In genomic region chr10:110636572-110636931, GRCh38 we compare ENCODE assay signal across 32 cellular contexts. TPM values are rescaled to one million over a fixed set of nuclear protein-coding genes. Genes with fewer than 3 reads are reported as not detected.
DNase-seq lines count a peak whose midpoint lies in the region; ATAC-seq and TF ChIP-seq lines count a peak whose summit lies in the region.
"Had no signal": no experiment of that assay in that cellular context is flagged by ENCODE, and none has a peak within 500 bp of the region (broad histone marks: within the 10 kb centered on the region; RNA-seq: fewer than 3 reads in every experiment).

No MANE protein-coding gene starts in this region.

- H3K36me3 Mint-ChIP-seq in chondrocyte (ENCODE audit: low read depth) (no peaks in the 10 kb centered on the region), mesothelial cell of epicardium (no peaks in the 10 kb centered on the region)
- H3K36me3 Mint-ChIP-seq: activated CD4-positive, alpha-beta memory T cell treated with anti-CD3 and anti-CD28 coated beads for 36 hours; CD4-positive, alpha-beta memory T cell; IgD-negative memory B cell had no signal

- H3K9ac ChIP-seq in stomach smooth muscle (ENCODE audit: low read length in 2 of 2): no peak overlapping the region

- intact Hi-C loops in heart right ventricle (cut with DNase I): no loop called here
- intact Hi-C loops in cardiac septum (cut with DNase I): no loop called here

- H3K27ac Mint-ChIP-seq in chondrocyte (ENCODE audit: unreplicated experiment) (peak overlapping the region; percentile 86), mesothelial cell of epicardium (peak overlapping the region; percentile 12)
- H3K27ac Mint-ChIP-seq: activated CD4-positive, alpha-beta memory T cell treated with anti-CD3 and anti-CD28 coated beads for 36 hours; activated T-helper 17 cell treated with anti-CD3 and anti-CD28 coated beads, Interleukin-2, amount 50 U/mL, for 72 hours; CD4-positive, alpha-beta memory T cell; IgD-negative memory B cell; progenitor cell of endocrine pancreas; stimulated activated naive CD8-positive, alpha-beta T cell treated with anti-CD3 and anti-CD28 coated beads, Interleukin-15, Interleukin-2, amounts not matched to agents 100 ng/mL and 50 ng/mL, for 24 hours had no signal

- peaks cover 33% of the 10 kb centered on the region for H3K4me1 Mint-ChIP-seq in chondrocyte (ENCODE audit: low read depth)
- H3K4me1 Mint-ChIP-seq in mesothelial cell of epicardium: peaks cover 45% of the 10 kb centered on the region

- H3K4me1 ChIP-seq in heart right ventricle (peaks cover 0 to 44% (median 22%) of the 10 kb centered on the region in 9 donors), stomach smooth muscle (ENCODE audit: control insufficient read depth, insufficient read depth, low read length) (peaks cover 15% of the 10 kb centered on the region)
- H3K4me1 ChIP-seq: thyroid gland had no signal

- ATAC-seq in heart right ventricle (no peak), HG03378 (IDR thresholded peaks at IDR 0.05; ENCODE audit: unreplicated experiment) (no peak), HG03469 (IDR thresholded peaks at IDR 0.05; ENCODE audit: unreplicated experiment) (no peak)
- ATAC-seq: activated CD4-positive, CD25-positive, alpha-beta regulatory T cell treated with anti-CD3 and anti-CD28 coated beads, Interleukin-2, amount 50 U/mL, for 24 hours; activated T-helper 17 cell treated with anti-CD3 and anti-CD28 coated beads, Interleukin-2, amount 50 U/mL, for 72 hours; GM12878 had no signal

- no peak overlapping the region for H3K4me3 Mint-ChIP-seq in chondrocyte (ENCODE audit: unreplicated experiment)
- no peak overlapping the region for H3K4me3 Mint-ChIP-seq in mesothelial cell of epicardium
- H3K4me3 Mint-ChIP-seq: activated CD4-positive, alpha-beta memory T cell treated with anti-CD3 and anti-CD28 coated beads for 36 hours; activated T-helper 17 cell treated with anti-CD3 and anti-CD28 coated beads, Interleukin-2, amount 50 U/mL, for 72 hours; CD4-positive, alpha-beta memory T cell; IgD-negative memory B cell; stimulated activated naive CD8-positive, alpha-beta T cell treated with anti-CD3 and anti-CD28 coated beads, Interleukin-15, Interleukin-2, amounts not matched to agents 100 ng/mL and 50 ng/mL, for 24 hours had no signal

- no peak for TF ChIP-seq CTCF in heart right ventricle (IDR thresholded peaks at IDR 0.05)
- no peak for TF ChIP-seq CTCF in chondrocyte (IDR thresholded peaks at IDR 0.05)
- no peak for TF ChIP-seq CTCF in mesothelial cell of epicardium (IDR thresholded peaks at IDR 0.05; ENCODE audit: unreplicated experiment)

- H3K4me3 ChIP-seq in heart right ventricle (no peak overlapping the region), stomach smooth muscle (ENCODE audit: low read length in 2 of 2) (no peak overlapping the region)
- H3K4me3 ChIP-seq: GM12878, skin epidermis, thyroid gland had no signal

- H3K27ac ChIP-seq in heart right ventricle: peak overlapping the region; percentile 14 to 85 (median 80)
- peak overlapping the region; percentile 56 for H3K27ac ChIP-seq in stomach smooth muscle (ENCODE audit: low read length)
- H3K27ac ChIP-seq: neutrophil, skin epidermis, thyroid gland had no signal

- H3K27me3 Mint-ChIP-seq in chondrocyte (ENCODE audit: low read depth) (peaks cover 4% of the 10 kb centered on the region), mesothelial cell of epicardium (ENCODE audit: low read depth) (no peaks in the 10 kb centered on the region)

- H3K9me3 Mint-ChIP-seq in chondrocyte (ENCODE audit: low read depth) (no peaks in the 10 kb centered on the region), mesothelial cell of epicardium (no peaks in the 10 kb centered on the region)
- H3K9me3 Mint-ChIP-seq: activated CD4-positive, alpha-beta memory T cell treated with anti-CD3 and anti-CD28 coated beads for 36 hours; activated T-helper 17 cell treated with anti-CD3 and anti-CD28 coated beads, Interleukin-2, amount 50 U/mL, for 72 hours; CD4-positive, alpha-beta memory T cell; IgD-negative memory B cell; stimulated activated naive CD8-positive, alpha-beta T cell treated with anti-CD3 and anti-CD28 coated beads, Interleukin-15, Interleukin-2, amounts not matched to agents 100 ng/mL and 50 ng/mL, for 24 hours had no signal

- DNase-seq in heart right ventricle: no peak
- no peak for DNase-seq in cardiac septum (ENCODE audit: low spot score)
- DNase-seq in chondrocyte (ENCODE audit: low spot score): no peak
- DNase-seq in mesothelial cell of epicardium (ENCODE audit: low spot score in 2 of 2, unreplicated experiment in 2 of 2): no peak
- DNase-seq in NCI-H1417 treated with DMSO at 0.1 percent for 48 hours (lab: John Stamatoyannopoulos, UW): no peak
- DNase-seq: activated CD4-positive, alpha-beta memory T cell treated with anti-CD3 and anti-CD28 coated beads for 36 hours; activated CD8-positive, alpha-beta memory T cell treated with anti-CD3 and anti-CD28 coated beads, Interleukin-2, amount 50 U/mL, for 48 hours; activated naive CD4-positive, alpha-beta T cell treated with anti-CD3 and anti-CD28 coated beads, Interleukin-2, amount 50 U/mL, for 16 hours; AML-193; amniotic stem cell; caudate nucleus; CD4-positive, alpha-beta memory T cell; dermis blood vessel endothelial cell; EL; kidney glomerular epithelial cell; NCI-H1105 treated with DMSO at 0.1 percent for 48 hours; NCI-H2029 treated with DMSO at 0.1 percent for 48 hours; NCI-H345; NCI-H748 treated with DMSO at 0.1 percent for 48 hours; T-helper 1 cell; thyroid gland had no signal

- no peaks in the 10 kb centered on the region for H3K9me3 ChIP-seq in heart right ventricle
- H3K9me3 ChIP-seq in stomach smooth muscle (ENCODE audit: control insufficient read depth in 2 of 2, low read length in 2 of 2): no peaks in the 10 kb centered on the region
- H3K9me3 ChIP-seq: neutrophil, thyroid gland had no signal

- H3K27me3 ChIP-seq in heart right ventricle (peaks cover 0 to 14% (median under 1%) of the 10 kb centered on the region in 7 donors), stomach smooth muscle (ENCODE audit: control insufficient read depth in 1 of 2, insufficient read depth in 2 of 2, low read length in 2 of 2) (no peaks in the 10 kb centered on the region)
- H3K27me3 ChIP-seq: thyroid gland had no signal

- H3K36me3 ChIP-seq in heart right ventricle: no peaks in the 10 kb centered on the region
- H3K36me3 ChIP-seq in stomach smooth muscle (ENCODE audit: control insufficient read depth in 2 of 2, insufficient read depth in 2 of 2, low read length in 2 of 2): no peaks in the 10 kb centered on the region
- H3K36me3 ChIP-seq: neutrophil, thyroid gland had no signal

- 71 to 83% methylated on average over 2 of the region's 2 CpGs for WGBS in heart right ventricle, 2 donors

RNA-seq across cellular contexts. Expression of gene RBM20, which starts 7.6 kb away (rescaled TPM):
- total RNA-seq in heart right ventricle (100 to 1,000 TPM in 8 of 10 donors, 10 to 100 TPM in 2; 69.4 to 186 (median 145) TPM), cardiac septum (105 TPM), chondrocyte (1.4 to 3.8 TPM (median 3.6 TPM) in 3 replicates), mesothelial cell of epicardium (20.5 to 23.3 TPM (median 20.7 TPM) in 3 replicates)
- polyA plus RNA-seq in heart right ventricle: 10 to 100 TPM; 10.1 to 61.9 TPM
- total RNA-seq: activated CD4-positive, alpha-beta memory T cell treated with anti-CD3 and anti-CD28 coated beads for 36 hours; CD4-positive, alpha-beta memory T cell had no signal
- polyA plus RNA-seq: IgD-negative memory B cell had no signal
